Comparison of ENCODE assay signal across 24 cellular contexts in genomic region chr12:131473721-131474709, GRCh38.
DNase-seq lines count a peak whose midpoint lies in the region; ATAC-seq and TF ChIP-seq lines count a peak whose summit lies in the region.
"Had no signal": no experiment of that assay in that cellular context is flagged by ENCODE, and none has a peak within 500 bp of the region (broad histone marks: within the 10 kb centered on the region; RNA-seq: fewer than 3 reads in every experiment).

No MANE protein-coding gene starts in this region.

- CTCF ChIA-PET in activated CD8-positive, alpha-beta T cell treated with anti-CD3 and anti-CD28 coated beads for 36 hours (lab: Charles Lee): no interaction called here
- CTCF ChIA-PET in activated CD8-positive, alpha-beta T cell treated with anti-CD3 and anti-CD28 coated beads, Interleukin-2, amount 10 ng/mL, durations not matched to agents 7 days and 5 days (lab: Charles Lee): no interaction called here

- POLR2A ChIA-PET in activated CD8-positive, alpha-beta T cell treated with anti-CD3 and anti-CD28 coated beads for 36 hours (lab: Charles Lee): no interaction called here
- POLR2A ChIA-PET in activated CD8-positive, alpha-beta T cell treated with anti-CD3 and anti-CD28 coated beads, Interleukin-2, amount 10 ng/mL, durations not matched to agents 7 days and 5 days (lab: Charles Lee): no interaction called here

- no peak for DNase-seq in activated CD8-positive, alpha-beta T cell treated with anti-CD3 and anti-CD28 coated beads for 36 hours
- DNase-seq in activated CD8-positive, alpha-beta T cell treated with anti-CD3 and anti-CD28 coated beads, Interleukin-2, amount 10 ng/mL, durations not matched to agents 7 days and 5 days: no peak
- peak; percentile 6 to 9 for DNase-seq in Kasumi-1 (lab: John Stamatoyannopoulos, UW)
- no peak for DNase-seq in omental fat pad (ENCODE audit: low spot score)
- no peak for DNase-seq in T-helper 1 cell
- no peak for DNase-seq in NCI-H187 treated with DMSO at 0.1 percent for 48 hours (lab: John Stamatoyannopoulos, UW)
- DNase-seq: activated CD4-positive, alpha-beta T cell treated with anti-CD3 and anti-CD28 coated beads, Interleukin-2, amount 10 ng/mL, durations not matched to agents 7 days and 5 days; brain microvascular endothelial cell; CD4-positive, alpha-beta memory T cell; cortex of kidney; DMS79 treated with DMSO at 0.1 percent for 48 hours; erythroblast; gastrocnemius medialis; GOT3; NCI-H1105 treated with DMSO at 0.1 percent for 48 hours; NCI-H2107; NCI-H69; ovary; sigmoid colon; T-helper 9 cell had no signal

- intact Hi-C loops in activated CD8-positive, alpha-beta T cell treated with anti-CD3 and anti-CD28 coated beads for 36 hours (cut with micrococcal nuclease): no loop called here
- intact Hi-C loops in dendritic cell treated with granulocyte-macrophage colony-stimulating factor and Interleukin-4, amounts not matched to agents 40 ng/mL and 50 ng/mL, for 4 days (cut with micrococcal nuclease): no loop called here

- peak overlapping the region; percentile 35 for H3K4me3 Mint-ChIP-seq in activated CD8-positive, alpha-beta T cell treated with anti-CD3 and anti-CD28 coated beads for 36 hours
- no peak overlapping the region for H3K4me3 Mint-ChIP-seq in activated CD8-positive, alpha-beta T cell treated with anti-CD3 and anti-CD28 coated beads, Interleukin-2, amount 10 ng/mL, durations not matched to agents 7 days and 5 days
- peak overlapping the region; percentile 41 for H3K4me3 Mint-ChIP-seq in dendritic cell treated with granulocyte-macrophage colony-stimulating factor and Interleukin-4, amounts not matched to agents 40 ng/mL and 50 ng/mL, for 4 days
- H3K4me3 Mint-ChIP-seq: activated CD4-positive, alpha-beta T cell treated with anti-CD3 and anti-CD28 coated beads, Interleukin-2, amount 10 ng/mL, durations not matched to agents 7 days and 5 days; activated naive CD8-positive, alpha-beta T cell; stimulated activated naive CD8-positive, alpha-beta T cell treated with anti-CD3 and anti-CD28 coated beads, Interleukin-15, Interleukin-2, amounts not matched to agents 100 ng/mL and 50 ng/mL, for 24 hours had no signal

- H3K4me1 Mint-ChIP-seq in activated CD8-positive, alpha-beta T cell treated with anti-CD3 and anti-CD28 coated beads for 36 hours (ENCODE audit: low read depth): peaks cover 4% of the 10 kb centered on the region
- peaks cover 7% of the 10 kb centered on the region for H3K4me1 Mint-ChIP-seq in activated CD8-positive, alpha-beta T cell treated with anti-CD3 and anti-CD28 coated beads, Interleukin-2, amount 10 ng/mL, durations not matched to agents 7 days and 5 days (ENCODE audit: low read depth)
- H3K4me1 Mint-ChIP-seq in dendritic cell treated with granulocyte-macrophage colony-stimulating factor and Interleukin-4, amounts not matched to agents 40 ng/mL and 50 ng/mL, for 4 days (ENCODE audit: low read depth): peaks cover 9% of the 10 kb centered on the region

- ATAC-seq in activated CD8-positive, alpha-beta T cell treated with anti-CD3 and anti-CD28 coated beads for 36 hours: no peak
- no peak for ATAC-seq in activated CD8-positive, alpha-beta T cell treated with anti-CD3 and anti-CD28 coated beads, Interleukin-2, amount 10 ng/mL, durations not matched to agents 7 days and 5 days
- ATAC-seq in omental fat pad (ENCODE audit: low FRiP score) (peak; percentile 31), HG03095 (IDR thresholded peaks at IDR 0.05; ENCODE audit: unreplicated experiment) (no peak)

- H3K27ac Mint-ChIP-seq in activated CD8-positive, alpha-beta T cell treated with anti-CD3 and anti-CD28 coated beads for 36 hours: no peak overlapping the region
- H3K27ac Mint-ChIP-seq in activated CD8-positive, alpha-beta T cell treated with anti-CD3 and anti-CD28 coated beads, Interleukin-2, amount 10 ng/mL, durations not matched to agents 7 days and 5 days: no peak overlapping the region
- H3K27ac Mint-ChIP-seq in dendritic cell treated with granulocyte-macrophage colony-stimulating factor and Interleukin-4, amounts not matched to agents 40 ng/mL and 50 ng/mL, for 4 days: no peak overlapping the region
- H3K27ac Mint-ChIP-seq: activated CD4-positive, alpha-beta T cell treated with anti-CD3 and anti-CD28 coated beads, Interleukin-2, amount 10 ng/mL, durations not matched to agents 7 days and 5 days; activated naive CD8-positive, alpha-beta T cell; CD4-positive, alpha-beta memory T cell; stimulated activated naive CD8-positive, alpha-beta T cell treated with anti-CD3 and anti-CD28 coated beads, Interleukin-15, Interleukin-2, amounts not matched to agents 100 ng/mL and 50 ng/mL, for 24 hours had no signal

- H3K36me3 Mint-ChIP-seq in activated CD8-positive, alpha-beta T cell treated with anti-CD3 and anti-CD28 coated beads for 36 hours (ENCODE audit: low read depth): no peaks in the 10 kb centered on the region
- H3K36me3 Mint-ChIP-seq in activated CD8-positive, alpha-beta T cell treated with anti-CD3 and anti-CD28 coated beads, Interleukin-2, amount 10 ng/mL, durations not matched to agents 7 days and 5 days (ENCODE audit: low read depth): no peaks in the 10 kb centered on the region
- H3K36me3 Mint-ChIP-seq in dendritic cell treated with granulocyte-macrophage colony-stimulating factor and Interleukin-4, amounts not matched to agents 40 ng/mL and 50 ng/mL, for 4 days (ENCODE audit: low read depth): no peaks in the 10 kb centered on the region
- H3K36me3 Mint-ChIP-seq: activated naive CD8-positive, alpha-beta T cell; CD4-positive, alpha-beta memory T cell had no signal

- H3K27me3 Mint-ChIP-seq in activated CD8-positive, alpha-beta T cell treated with anti-CD3 and anti-CD28 coated beads for 36 hours: no peaks in the 10 kb centered on the region
- H3K27me3 Mint-ChIP-seq in activated CD8-positive, alpha-beta T cell treated with anti-CD3 and anti-CD28 coated beads, Interleukin-2, amount 10 ng/mL, durations not matched to agents 7 days and 5 days (ENCODE audit: low read depth): no peaks in the 10 kb centered on the region
- peaks cover 4% of the 10 kb centered on the region for H3K27me3 Mint-ChIP-seq in dendritic cell treated with granulocyte-macrophage colony-stimulating factor and Interleukin-4, amounts not matched to agents 40 ng/mL and 50 ng/mL, for 4 days
- H3K27me3 Mint-ChIP-seq: activated CD4-positive, alpha-beta T cell treated with anti-CD3 and anti-CD28 coated beads, Interleukin-2, amount 10 ng/mL, durations not matched to agents 7 days and 5 days had no signal

- no peak for TF ChIP-seq CTCF in activated CD8-positive, alpha-beta T cell treated with anti-CD3 and anti-CD28 coated beads for 36 hours (IDR thresholded peaks at IDR 0.05)
- no peak for TF ChIP-seq CTCF in omental fat pad (IDR thresholded peaks at IDR 0.05)

- H3K9me3 Mint-ChIP-seq in activated CD8-positive, alpha-beta T cell treated with anti-CD3 and anti-CD28 coated beads for 36 hours: no peaks in the 10 kb centered on the region
- no peaks in the 10 kb centered on the region for H3K9me3 Mint-ChIP-seq in activated CD8-positive, alpha-beta T cell treated with anti-CD3 and anti-CD28 coated beads, Interleukin-2, amount 10 ng/mL, durations not matched to agents 7 days and 5 days (ENCODE audit: insufficient read depth)
- H3K9me3 Mint-ChIP-seq in dendritic cell treated with granulocyte-macrophage colony-stimulating factor and Interleukin-4, amounts not matched to agents 40 ng/mL and 50 ng/mL, for 4 days: no peaks in the 10 kb centered on the region
- H3K9me3 Mint-ChIP-seq: activated CD4-positive, alpha-beta T cell treated with anti-CD3 and anti-CD28 coated beads, Interleukin-2, amount 10 ng/mL, durations not matched to agents 7 days and 5 days; stimulated activated naive CD8-positive, alpha-beta T cell treated with anti-CD3 and anti-CD28 coated beads, Interleukin-15, Interleukin-2, amounts not matched to agents 100 ng/mL and 50 ng/mL, for 24 hours had no signal

Comparison
In these comparisons a context has a peak if more than half of its experiments do, and no peak if none do; other contexts are left out.
1. DNase-seq: peak in Kasumi-1 (2 of 2); none in activated CD8-positive, alpha-beta T cell treated with anti-CD3 and anti-CD28 coated beads for 36 hours (single experiment), activated CD8-positive, alpha-beta T cell treated with anti-CD3 and anti-CD28 coated beads, Interleukin-2, amount 10 ng/mL, durations not matched to agents 7 days and 5 days (single experiment), omental fat pad (single experiment), T-helper 1 cell (0 of 5) and NCI-H187 treated with DMSO at 0.1 percent for 48 hours (single experiment).